ENCODE assay signal across 8 cellular contexts in the genomic region with DNA sequence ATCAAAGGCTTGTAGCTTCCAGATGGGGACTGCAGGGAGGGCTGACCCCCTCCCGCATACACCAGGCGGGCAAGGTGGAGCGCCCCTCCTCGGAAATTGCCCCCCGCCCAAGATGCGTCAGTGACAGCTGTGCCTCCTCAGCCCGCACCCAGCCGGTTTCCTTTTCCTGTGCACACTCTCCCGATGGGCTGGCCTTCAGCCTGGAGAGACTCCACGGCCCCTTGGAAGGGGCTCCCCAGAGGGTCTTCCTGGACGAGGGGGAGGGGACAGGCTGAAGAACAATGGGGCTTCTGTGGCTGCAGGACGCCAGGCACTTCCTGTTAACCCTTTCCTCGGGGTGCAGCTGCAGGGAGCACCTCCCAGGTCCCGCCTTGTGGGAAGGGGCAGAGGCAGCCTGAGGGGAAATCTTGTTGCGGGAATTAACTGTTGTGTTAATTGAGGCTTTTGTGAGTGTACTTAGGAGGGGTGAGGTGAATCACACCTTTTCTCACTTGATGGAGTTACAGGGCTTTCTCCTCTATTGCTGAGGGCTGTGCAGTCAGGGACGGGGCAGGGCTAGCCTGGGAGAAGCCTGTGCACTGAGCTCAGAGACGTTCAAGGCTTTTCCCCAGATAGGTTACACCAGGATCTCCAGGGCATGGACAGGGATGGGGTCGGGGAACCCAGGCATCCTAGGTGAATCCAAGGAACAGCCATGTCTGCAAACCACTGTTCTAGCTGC. TPM values are rescaled to one million over a fixed set of nuclear protein-coding genes. Genes with fewer than 3 reads are reported as not detected.
DNase-seq lines count a peak whose midpoint lies in the region; ATAC-seq lines count a peak whose summit lies in the region.

No MANE protein-coding gene starts in this region.

- ATAC-seq in left lobe of liver (no peak), HG03175 (IDR thresholded peaks at IDR 0.05; ENCODE audit: unreplicated experiment) (no peak), HG03439 (IDR thresholded peaks at IDR 0.05; ENCODE audit: unreplicated experiment) (no peak)

- no peaks in the 10 kb centered on the region for H3K9me3 ChIP-seq in MG63

- no peaks in the 10 kb centered on the region for H3K27me3 ChIP-seq in MG63

- DNase-seq in DMS 273 (lab: John Stamatoyannopoulos, UW; ENCODE audit: unreplicated experiment) (peak; percentile 73), MG63 (peak; percentile 85), left lobe of liver (ENCODE audit: low spot score) (peak; percentile 58)
- peak; percentile 45 for DNase-seq in T-helper 2 cell treated with Interferon-gamma antibody and Interleukin-4, amounts not matched to agents 5 μg/mL and 100 μg/mL, for 36 hours (ENCODE audit: low spot score)

- H3K27me3 Mint-ChIP-seq in T-helper 2 cell treated with Interferon-gamma antibody and Interleukin-4, amounts not matched to agents 5 μg/mL and 100 μg/mL, for 36 hours (ENCODE audit: low read depth): no peaks in the 10 kb centered on the region
- H3K27me3 Mint-ChIP-seq in stimulated activated naive CD8-positive, alpha-beta T cell treated with anti-CD3 and anti-CD28 coated beads, Interleukin-15, Interleukin-2, amounts not matched to agents 100 ng/mL and 50 ng/mL, for 24 hours: no peaks in the 10 kb centered on the region

- peaks cover 10% of the 10 kb centered on the region for H3K36me3 Mint-ChIP-seq in T-helper 2 cell treated with Interferon-gamma antibody and Interleukin-4, amounts not matched to agents 5 μg/mL and 100 μg/mL, for 36 hours (ENCODE audit: low read depth)
- no peaks in the 10 kb centered on the region for H3K36me3 Mint-ChIP-seq in stimulated activated naive CD8-positive, alpha-beta T cell treated with anti-CD3 and anti-CD28 coated beads, Interleukin-15, Interleukin-2, amounts not matched to agents 100 ng/mL and 50 ng/mL, for 24 hours (ENCODE audit: low read depth)

- H3K4me3 Mint-ChIP-seq in T-helper 2 cell treated with Interferon-gamma antibody and Interleukin-4, amounts not matched to agents 5 μg/mL and 100 μg/mL, for 36 hours: peak overlapping the region; percentile 90
- H3K4me3 Mint-ChIP-seq in stimulated activated naive CD8-positive, alpha-beta T cell treated with anti-CD3 and anti-CD28 coated beads, Interleukin-15, Interleukin-2, amounts not matched to agents 100 ng/mL and 50 ng/mL, for 24 hours: peak overlapping the region; percentile 83

- H3K27ac Mint-ChIP-seq in T-helper 2 cell treated with Interferon-gamma antibody and Interleukin-4, amounts not matched to agents 5 μg/mL and 100 μg/mL, for 36 hours: peak overlapping the region; percentile 98
- H3K27ac Mint-ChIP-seq in stimulated activated naive CD8-positive, alpha-beta T cell treated with anti-CD3 and anti-CD28 coated beads, Interleukin-15, Interleukin-2, amounts not matched to agents 100 ng/mL and 50 ng/mL, for 24 hours: peak overlapping the region; percentile 97

- peak overlapping the region; percentile 91 for H3K27ac ChIP-seq in cingulate gyrus (ENCODE audit: low read depth, low read length)

- H3K9me3 Mint-ChIP-seq in T-helper 2 cell treated with Interferon-gamma antibody and Interleukin-4, amounts not matched to agents 5 μg/mL and 100 μg/mL, for 36 hours: no peaks in the 10 kb centered on the region
- no peaks in the 10 kb centered on the region for H3K9me3 Mint-ChIP-seq in stimulated activated naive CD8-positive, alpha-beta T cell treated with anti-CD3 and anti-CD28 coated beads, Interleukin-15, Interleukin-2, amounts not matched to agents 100 ng/mL and 50 ng/mL, for 24 hours

- H3K36me3 ChIP-seq in MG63: no peaks in the 10 kb centered on the region

- H3K4me1 Mint-ChIP-seq in T-helper 2 cell treated with Interferon-gamma antibody and Interleukin-4, amounts not matched to agents 5 μg/mL and 100 μg/mL, for 36 hours (ENCODE audit: low read depth): peaks cover 55% of the 10 kb centered on the region
- H3K4me1 Mint-ChIP-seq in stimulated activated naive CD8-positive, alpha-beta T cell treated with anti-CD3 and anti-CD28 coated beads, Interleukin-15, Interleukin-2, amounts not matched to agents 100 ng/mL and 50 ng/mL, for 24 hours (ENCODE audit: low read depth): peaks cover 95% of the 10 kb centered on the region

- H3K4me3 ChIP-seq in MG63: peak overlapping the region; percentile 18

RNA-seq across cellular contexts. Expression of gene IER2, which starts 14.3 kb away (rescaled TPM):
- 39.0 and 80.1 TPM in 2 replicates for total RNA-seq in MG63 (2014; rRNA removed; shearing (Covaris generic); ENCODE audit: low replicate concordance)
- total RNA-seq in left lobe of liver: 26.5 TPM

RNA-seq across cellular contexts. Expression of gene STX10, which starts 14.4 kb away (rescaled TPM):
- 281 and 371 TPM in 2 replicates for total RNA-seq in MG63 (2014; rRNA removed; shearing (Covaris generic); ENCODE audit: low replicate concordance)
- 22.7 TPM for total RNA-seq in left lobe of liver

RNA-seq across cellular contexts. Expression of gene NACC1, which starts 46.5 kb away (rescaled TPM):
- 44.6 and 96.4 TPM in 2 replicates for total RNA-seq in MG63 (2014; rRNA removed; shearing (Covaris generic); ENCODE audit: low replicate concordance)
- total RNA-seq in left lobe of liver: 26.7 TPM

RNA-seq across cellular contexts. Expression of gene TRMT1, which starts 48.0 kb away (rescaled TPM):
- total RNA-seq in MG63 (2014; rRNA removed; shearing (Covaris generic); ENCODE audit: low replicate concordance): 127 and 172 TPM in 2 replicates
- 15.8 TPM for total RNA-seq in left lobe of liver

Comparison
In these comparisons a context has a peak if more than half of its experiments do, and no peak if none do; other contexts are left out.
1. RNA of gene STX10, which starts 14.4 kb away (total RNA-seq): 281 to 371 TPM in MG63; 22.7 TPM in left lobe of liver (single experiment); every median in the first group is over 10 times any median in the second.
2. Peak in every context shown above with its lines, with median percentiles within 50 percentile points of each other: DNase-seq.